Comparison of ENCODE assay signal across 1 cellular context in genomic region chr7:75804004-75804403, GRCh38.
TF ChIP-seq lines count a peak whose summit lies in the region.

No MANE protein-coding gene starts in this region.

TF ChIP-seq in K562, 482 proteins besides CTCF, POLR2A, EP300 and RAD21 (continued from another document and continues in another):
- TF ChIP-seq AFF1 (IDR thresholded peaks at IDR 0.05; ENCODE audit: low read depth in 1 of 2, partially characterized antibody in 2 of 2), result peak in 1 of 2 experiments; percentile 23
- no peak for TF ChIP-seq ZNF175 (CRISPR knock-in tag; IDR thresholded peaks at IDR 0.05; ENCODE audit: low read depth)
- TF ChIP-seq ARID1B (IDR thresholded peaks at IDR 0.05), result peak; percentile 68
- TF ChIP-seq ZNF589 (CRISPR knock-in tag; IDR thresholded peaks at IDR 0.05; ENCODE audit: low read depth), result no peak
- TF ChIP-seq NCOR1 (IDR thresholded peaks at IDR 0.05), result peak; percentile 45; the same call in 1 of the 2 replicates
- 0 out of 2 replicates have a peak, but pooled peaks have one; percentile 43 for TF ChIP-seq MITF (IDR thresholded peaks at IDR 0.05)
- no peak for TF ChIP-seq ZNF696 (CRISPR knock-in tag; conservative IDR thresholded peaks at IDR 0.05)
- TF ChIP-seq EWSR1 (IDR thresholded peaks at IDR 0.05; ENCODE audit: borderline replicate concordance, low read depth, partially characterized antibody), result no peak
- no peak for TF ChIP-seq HNRNPLL (IDR thresholded peaks at IDR 0.05; ENCODE audit: low read depth, low read length, poor library complexity, severe bottlenecking)
- TF ChIP-seq ZNF584 (CRISPR knock-in tag; IDR thresholded peaks at IDR 0.05; ENCODE audit: low read depth), result no peak
- TF ChIP-seq ZC3H8 (IDR thresholded peaks at IDR 0.05), result no peak
- TF ChIP-seq MAFK (IDR thresholded peaks at IDR 0.05; ENCODE audit: low read length), result no peak
- no peak for TF ChIP-seq MEIS2 (IDR thresholded peaks at IDR 0.05; ENCODE audit: partially characterized antibody)
- 0 out of 2 replicates have a peak, but pooled peaks have one; percentile 27 for TF ChIP-seq MTA3 (IDR thresholded peaks at IDR 0.05; ENCODE audit: borderline replicate concordance)
- TF ChIP-seq ZNF444 (CRISPR knock-in tag; IDR thresholded peaks at IDR 0.05), result no peak
- TF ChIP-seq ASH1L (IDR thresholded peaks at IDR 0.05; ENCODE audit: borderline replicate concordance, low read depth, partially characterized antibody), result no peak
- TF ChIP-seq ZBTB43 (CRISPR knock-in tag; IDR thresholded peaks at IDR 0.05), result no peak
- no peak for TF ChIP-seq DIDO1 (tag; IDR thresholded peaks at IDR 0.05; ENCODE audit: low read depth)
- no peak for TF ChIP-seq ZNF146 (CRISPR knock-in tag; IDR thresholded peaks at IDR 0.05; ENCODE audit: unreplicated experiment)
- no peak for TF ChIP-seq ZNF239 (CRISPR knock-in tag; IDR thresholded peaks at IDR 0.05)
- TF ChIP-seq CBFB (CRISPR knock-in tag; IDR thresholded peaks at IDR 0.05), result no peak
- no peak for TF ChIP-seq ZNF384 (IDR thresholded peaks at IDR 0.05; ENCODE audit: low read depth, low read length)
- TF ChIP-seq TAL1 (IDR thresholded peaks at IDR 0.05), result peak; percentile 40; the same call in 1 of the 2 replicates
- no peak for TF ChIP-seq TAF7 (tag; IDR thresholded peaks at IDR 0.05)
- TF ChIP-seq SNRNP70 (optimal IDR thresholded peaks at IDR 0.05; ENCODE audit: low read depth, low read length), result no peak
- peak; percentile 68 for TF ChIP-seq TCF3 (CRISPR knock-in tag; IDR thresholded peaks at IDR 0.05)
- TF ChIP-seq KLF1 (tag; IDR thresholded peaks at IDR 0.05), result no peak
- no peak for TF ChIP-seq PREB (CRISPR knock-in tag; IDR thresholded peaks at IDR 0.05)
- no peak for TF ChIP-seq TFAP4 (CRISPR knock-in tag; IDR thresholded peaks at IDR 0.05; ENCODE audit: borderline replicate concordance)
- TF ChIP-seq RFX1 (IDR thresholded peaks at IDR 0.05), result no peak
- no peak for TF ChIP-seq LCOR (CRISPR knock-in tag; IDR thresholded peaks at IDR 0.05)
- peak; percentile 74 for TF ChIP-seq CBFA2T3 (IDR thresholded peaks at IDR 0.05)
- TF ChIP-seq ZKSCAN8 (CRISPR knock-in tag; IDR thresholded peaks at IDR 0.05), result no peak
- TF ChIP-seq PHTF2 (CRISPR knock-in tag; IDR thresholded peaks at IDR 0.05), result no peak
- TF ChIP-seq SRF (CRISPR knock-in tag; IDR thresholded peaks at IDR 0.05), result no peak
- no peak for TF ChIP-seq NUFIP1 (IDR thresholded peaks at IDR 0.05; ENCODE audit: partially characterized antibody)
- TF ChIP-seq SMARCE1 (IDR thresholded peaks at IDR 0.05), result peak; percentile 28; the same call in 1 of the 2 replicates
- TF ChIP-seq ZBTB49 (CRISPR knock-in tag; IDR thresholded peaks at IDR 0.05; ENCODE audit: borderline replicate concordance), result no peak
- TF ChIP-seq MAX (CRISPR knock-in tag; IDR thresholded peaks at IDR 0.05), result no peak
- no peak for TF ChIP-seq DNMT1 (IDR thresholded peaks at IDR 0.05)
- TF ChIP-seq DPF2 (IDR thresholded peaks at IDR 0.05), result 0 out of 2 replicates have a peak, but pooled peaks have one; percentile 28
- no peak for TF ChIP-seq POLR2G (IDR thresholded peaks at IDR 0.05; ENCODE audit: low read depth, low read length)
- TF ChIP-seq ZNF24 (IDR thresholded peaks at IDR 0.05), result no peak
- TF ChIP-seq SOX6 (IDR thresholded peaks at IDR 0.05), result peak; percentile 47; the same call in 1 of the 2 replicates
- no peak for TF ChIP-seq UBTF (IDR thresholded peaks at IDR 0.05; ENCODE audit: borderline replicate concordance in 1 of 2, low read depth in 2 of 2, low read length in 2 of 2)
- no peak for TF ChIP-seq HCFC1 (IDR thresholded peaks at IDR 0.05; ENCODE audit: low read depth, low read length)
- no peak for TF ChIP-seq SAFB (IDR thresholded peaks at IDR 0.05; ENCODE audit: borderline replicate concordance, low read depth, low read length)
- no peak for TF ChIP-seq RBM39 (optimal IDR thresholded peaks at IDR 0.05; ENCODE audit: low read depth, low read length)
- no peak for TF ChIP-seq NCOA2 (IDR thresholded peaks at IDR 0.05; ENCODE audit: partially characterized antibody in 2 of 2)
- no peak for TF ChIP-seq ZNF217 (CRISPR knock-in tag; IDR thresholded peaks at IDR 0.05)
- no peak for TF ChIP-seq DACH1 (IDR thresholded peaks at IDR 0.05; ENCODE audit: partially characterized antibody)
- peak; percentile 25; the same call in 1 of the 2 replicates for TF ChIP-seq RAD51 (IDR thresholded peaks at IDR 0.05; ENCODE audit: borderline replicate concordance, low read depth)
- TF ChIP-seq ID3 (CRISPR knock-in tag; IDR thresholded peaks at IDR 0.05), result no peak
- TF ChIP-seq ID3 (tag; IDR thresholded peaks at IDR 0.05), result no peak
- no peak for TF ChIP-seq SP2 (IDR thresholded peaks at IDR 0.05; ENCODE audit: extremely low read depth, low read depth, low read length, poor library complexity, severe bottlenecking)
- no peak for TF ChIP-seq ELK1 (CRISPR knock-in tag; IDR thresholded peaks at IDR 0.05)
- TF ChIP-seq TOE1 (IDR thresholded peaks at IDR 0.05; ENCODE audit: borderline replicate concordance), result peak; percentile 36; the same call in 1 of the 2 replicates
- no peak for TF ChIP-seq TOE1 (CRISPR knock-in tag; IDR thresholded peaks at IDR 0.05; ENCODE audit: borderline replicate concordance, low read depth)
- no peak for TF ChIP-seq NEUROD1 (IDR thresholded peaks at IDR 0.05; ENCODE audit: borderline replicate concordance, low read depth, low read length, partially characterized antibody)
